In genomic region chr12:98188649-98189048, GRCh38 we compare ENCODE assay signal across 21 cellular contexts.
DNase-seq lines count a peak whose midpoint lies in the region; ATAC-seq and TF ChIP-seq lines count a peak whose summit lies in the region.
"Had no signal": no experiment of that assay in that cellular context is flagged by ENCODE, and none has a peak within 500 bp of the region (broad histone marks: within the 10 kb centered on the region; RNA-seq: fewer than 3 reads in every experiment).

No MANE protein-coding gene starts in this region.

- H3K36me3 ChIP-seq in Karpas-422 (ENCODE audit: insufficient read depth, low read length) = no peaks in the 10 kb centered on the region
- H3K36me3 ChIP-seq: BE2C, cardiac muscle cell, HAP-1, lower lobe of right lung, SJCRH30, tibial nerve had no signal

- no peaks in the 10 kb centered on the region for H3K4me1 Mint-ChIP-seq in stimulated activated naive CD8-positive, alpha-beta T cell treated with anti-CD3 and anti-CD28 coated beads, Interleukin-15, amount 100 ng/mL, for 72 hours
- H3K4me1 Mint-ChIP-seq: activated CD4-positive, alpha-beta T cell treated with anti-CD3 and anti-CD28 coated beads, Interleukin-2, amount 10 ng/mL, durations not matched to agents 7 days and 5 days; activated naive CD4-positive, alpha-beta T cell treated with anti-CD3 and anti-CD28 coated beads, Interleukin-2, amount 50 U/mL, for 24 hours; natural killer cell had no signal

- no peaks in the 10 kb centered on the region for H3K27me3 ChIP-seq in Karpas-422 (ENCODE audit: low read length)
- H3K27me3 ChIP-seq: BE2C, cardiac muscle cell, SJCRH30, tibial nerve had no signal

- H3K9ac ChIP-seq in Karpas-422 (ENCODE audit: low read length) = no peak overlapping the region

- no peaks in the 10 kb centered on the region for H3K27me3 Mint-ChIP-seq in stimulated activated naive CD8-positive, alpha-beta T cell treated with anti-CD3 and anti-CD28 coated beads, Interleukin-15, amount 100 ng/mL, for 72 hours
- H3K27me3 Mint-ChIP-seq: activated CD4-positive, alpha-beta T cell treated with anti-CD3 and anti-CD28 coated beads, Interleukin-2, amount 10 ng/mL, durations not matched to agents 7 days and 5 days; activated naive CD4-positive, alpha-beta T cell treated with anti-CD3 and anti-CD28 coated beads, Interleukin-2, amount 50 U/mL, for 24 hours had no signal

- H3K9me2 ChIP-seq in Karpas-422 (replicated peaks; ENCODE audit: insufficient read depth, low read length) = no peaks in the 10 kb centered on the region

- H3K4me1 ChIP-seq in Karpas-422 (ENCODE audit: low read length) = no peaks in the 10 kb centered on the region
- H3K4me1 ChIP-seq: BE2C, HAP-1, lower lobe of right lung, tibial nerve had no signal

- peak; percentile 41 for DNase-seq in Karpas-422
- peak; percentile 8 for DNase-seq in NCI-H460 (ENCODE audit: extremely low read depth, low read depth)
- DNase-seq in astrocyte of the spinal cord (ENCODE audit: low read depth, low spot score) = peak; percentile 9
- peak; percentile 5 to 55 for DNase-seq in lung microvascular endothelial cell (ENCODE audit: low read depth in 2 of 2)
- DNase-seq in T-helper 1 cell = no peak
- no peak for DNase-seq in germinal center (ENCODE audit: low spot score)
- no peak for DNase-seq in stimulated activated naive CD8-positive, alpha-beta T cell treated with anti-CD3 and anti-CD28 coated beads, Interleukin-15, amount 100 ng/mL, for 72 hours
- DNase-seq: activated CD4-positive, alpha-beta T cell treated with anti-CD3 and anti-CD28 coated beads, Interleukin-2, amount 10 ng/mL, durations not matched to agents 7 days and 5 days; BE2C; DMS 273 treated with DMSO at 0.1 percent for 48 hours; effector memory CD4-positive, alpha-beta T cell; foreskin fibroblast; lower lobe of right lung; natural killer cell; SJCRH30; T1000 had no signal

- ATAC-seq in stimulated activated naive CD8-positive, alpha-beta T cell treated with anti-CD3 and anti-CD28 coated beads, Interleukin-15, amount 100 ng/mL, for 72 hours = no peak
- ATAC-seq: lower lobe of right lung, natural killer cell had no signal

- in situ Hi-C loops in astrocyte of the spinal cord (cut with HindIII; ENCODE audit: low sequenced_read_pairs) = no loop called here

- no peak overlapping the region for H3K4me3 Mint-ChIP-seq in stimulated activated naive CD8-positive, alpha-beta T cell treated with anti-CD3 and anti-CD28 coated beads, Interleukin-15, amount 100 ng/mL, for 72 hours
- H3K4me3 Mint-ChIP-seq: activated CD4-positive, alpha-beta T cell treated with anti-CD3 and anti-CD28 coated beads, Interleukin-2, amount 10 ng/mL, durations not matched to agents 7 days and 5 days; activated naive CD4-positive, alpha-beta T cell treated with anti-CD3 and anti-CD28 coated beads, Interleukin-2, amount 50 U/mL, for 24 hours; natural killer cell had no signal

- no peaks in the 10 kb centered on the region for H3K9me3 Mint-ChIP-seq in stimulated activated naive CD8-positive, alpha-beta T cell treated with anti-CD3 and anti-CD28 coated beads, Interleukin-15, amount 100 ng/mL, for 72 hours
- H3K9me3 Mint-ChIP-seq: activated CD4-positive, alpha-beta T cell treated with anti-CD3 and anti-CD28 coated beads, Interleukin-2, amount 10 ng/mL, durations not matched to agents 7 days and 5 days; activated naive CD4-positive, alpha-beta T cell treated with anti-CD3 and anti-CD28 coated beads, Interleukin-2, amount 50 U/mL, for 24 hours; natural killer cell had no signal

- TF ChIP-seq CTCF in astrocyte of the spinal cord (IDR thresholded peaks at IDR 0.05; ENCODE audit: low read depth, low read length) = no peak

- H3K4me2 ChIP-seq in Karpas-422 (ENCODE audit: low read depth, low read length, poor library complexity, severe bottlenecking) = no peak overlapping the region

- no peaks in the 10 kb centered on the region for H3K79me2 ChIP-seq in Karpas-422 (ENCODE audit: low read length)

- no peaks in the 10 kb centered on the region for H4K20me1 ChIP-seq in Karpas-422 (ENCODE audit: insufficient read depth, low read depth, low read length)

- no peak overlapping the region for H3K27ac Mint-ChIP-seq in stimulated activated naive CD8-positive, alpha-beta T cell treated with anti-CD3 and anti-CD28 coated beads, Interleukin-15, amount 100 ng/mL, for 72 hours
- H3K27ac Mint-ChIP-seq: activated CD4-positive, alpha-beta T cell treated with anti-CD3 and anti-CD28 coated beads, Interleukin-2, amount 10 ng/mL, durations not matched to agents 7 days and 5 days; activated naive CD4-positive, alpha-beta T cell treated with anti-CD3 and anti-CD28 coated beads, Interleukin-2, amount 50 U/mL, for 24 hours; natural killer cell had no signal

- no peak overlapping the region for H2AFZ ChIP-seq in Karpas-422 (ENCODE audit: low read length)

- H3K9me3 ChIP-seq in Karpas-422 (ENCODE audit: low read length) = no peaks in the 10 kb centered on the region
- H3K9me3 ChIP-seq: BE2C, HAP-1, lower lobe of right lung, SJCRH30, tibial nerve had no signal

- H3K4me3 ChIP-seq in Karpas-422 (ENCODE audit: low read length) (no peak overlapping the region), astrocyte of the spinal cord (ENCODE audit: low read depth, low read length) (no peak overlapping the region)
- H3K4me3 ChIP-seq: cardiac muscle cell, HAP-1, lower lobe of right lung, SJCRH30, skin epidermis, tibial nerve had no signal

- no peak overlapping the region for H3K27ac ChIP-seq in Karpas-422 (ENCODE audit: low read length)
- H3K27ac ChIP-seq: cardiac muscle cell, lower lobe of right lung, SJCRH30, skin epidermis, tibial nerve had no signal

Comparison
In these comparisons a context has a peak if more than half of its experiments do, and no peak if none do; other contexts are left out.
1. DNase-seq: peak in Karpas-422 (single experiment), NCI-H460 (single experiment), astrocyte of the spinal cord (single experiment) and lung microvascular endothelial cell (2 of 2); none in T-helper 1 cell (0 of 5), germinal center (single experiment) and stimulated activated naive CD8-positive, alpha-beta T cell treated with anti-CD3 and anti-CD28 coated beads, Interleukin-15, amount 100 ng/mL, for 72 hours (0 of 2).